In genomic region chr15:101014921-101015841, GRCh38 we compare ENCODE assay signal across 8 cellular contexts.
DNase-seq lines count a peak whose midpoint lies in the region; ATAC-seq and TF ChIP-seq lines count a peak whose summit lies in the region.

No MANE protein-coding gene starts in this region.

- H3K27ac Mint-ChIP-seq in CD14-positive monocyte, result no peak overlapping the region
- H3K27ac Mint-ChIP-seq in activated CD8-positive, alpha-beta memory T cell treated with anti-CD3 and anti-CD28 coated beads, Interleukin-2, amount 10 ng/mL, durations not matched to agents 7 days and 5 days, result no peak overlapping the region
- no peak overlapping the region for H3K27ac Mint-ChIP-seq in endothelial cell (ENCODE audit: unreplicated experiment)

- peak; percentile 62 for DNase-seq in CD14-positive monocyte (ENCODE audit: low spot score)
- peak; percentile 47 for DNase-seq in H4 (ENCODE audit: low spot score)
- DNase-seq in NCI-H460 (ENCODE audit: extremely low read depth, low read depth), result peak; percentile 53
- peak; percentile 76 for DNase-seq in activated CD8-positive, alpha-beta memory T cell treated with anti-CD3 and anti-CD28 coated beads, Interleukin-2, amount 10 ng/mL, durations not matched to agents 7 days and 5 days
- peak; percentile 76 for DNase-seq in endothelial cell (ENCODE audit: low spot score)
- DNase-seq in mucosa of descending colon, result peak in 2 of 3 donors; percentile 73 to 81
- DNase-seq in stimulated activated CD8-positive, alpha-beta memory T cell treated with anti-CD3 and anti-CD28 coated beads, Interleukin-4, amount 100 ng/mL, for 4 hours (ENCODE audit: low read depth in 2 of 2, low spot score in 1 of 2), result peak; percentile 21 to 50

- intact Hi-C loops in CD14-positive monocyte (cut with micrococcal nuclease), result loop anchor here (2.0 to 10.0 kb wide), 3 partner anchors 242 to 630 kb away; no protein-coding TSS in a partner anchor
- intact Hi-C loops in mucosa of descending colon (cut with DNase I, micrococcal nuclease), result loop anchor here in 1 of 2 donors (5.0 kb wide), 1 partner anchor 247 kb away; no protein-coding TSS in a partner anchor

- H3K4me3 Mint-ChIP-seq in CD14-positive monocyte (peak overlapping the region in 1 of 2 donors; percentile 21), endothelial cell (ENCODE audit: unreplicated experiment) (no peak overlapping the region)
- no peak overlapping the region for H3K4me3 Mint-ChIP-seq in activated CD8-positive, alpha-beta memory T cell treated with anti-CD3 and anti-CD28 coated beads, Interleukin-2, amount 10 ng/mL, durations not matched to agents 7 days and 5 days

- H3K4me1 ChIP-seq in mucosa of descending colon (ENCODE audit: low read depth), result no peaks in the 10 kb centered on the region

- H3K9me3 ChIP-seq in mucosa of descending colon, result no peaks in the 10 kb centered on the region

- CTCF ChIA-PET in activated CD8-positive, alpha-beta memory T cell treated with anti-CD3 and anti-CD28 coated beads, Interleukin-2, amount 10 ng/mL, durations not matched to agents 7 days and 5 days (lab: Charles Lee), result interaction anchor here (0.6 to 2.5 kb wide), 34 partner anchors 7 to 632 kb away, joined by 3 to 72 read pairs (median 4); partner anchors contain the start of genes CHSY1 and SNRPA1

- H3K4me1 Mint-ChIP-seq in CD14-positive monocyte (peaks cover 21% of the 10 kb centered on the region), endothelial cell (ENCODE audit: unreplicated experiment) (peaks cover 16% of the 10 kb centered on the region)
- H3K4me1 Mint-ChIP-seq in activated CD8-positive, alpha-beta memory T cell treated with anti-CD3 and anti-CD28 coated beads, Interleukin-2, amount 10 ng/mL, durations not matched to agents 7 days and 5 days, result no peaks in the 10 kb centered on the region

- H3K4me3 ChIP-seq in mucosa of descending colon, result no peak overlapping the region

- peak; percentile 94 for TF ChIP-seq CTCF in CD14-positive monocyte (IDR thresholded peaks at IDR 0.05)
- TF ChIP-seq CTCF in endothelial cell (IDR thresholded peaks at IDR 0.05; ENCODE audit: unreplicated experiment), result peak; percentile 85
- peak; percentile 63 for TF ChIP-seq CTCF in mucosa of descending colon (IDR thresholded peaks at IDR 0.05)

- no peaks in the 10 kb centered on the region for H3K36me3 ChIP-seq in mucosa of descending colon (ENCODE audit: low read depth)

- H3K9me3 Mint-ChIP-seq in CD14-positive monocyte, result peaks cover 0 to 3% (median 0%) of the 10 kb centered on the region in 7 donors
- H3K9me3 Mint-ChIP-seq in activated CD8-positive, alpha-beta memory T cell treated with anti-CD3 and anti-CD28 coated beads, Interleukin-2, amount 10 ng/mL, durations not matched to agents 7 days and 5 days (ENCODE audit: low read depth), result no peaks in the 10 kb centered on the region
- no peaks in the 10 kb centered on the region for H3K9me3 Mint-ChIP-seq in endothelial cell (ENCODE audit: unreplicated experiment)

- peak; percentile 76 for ATAC-seq in activated CD8-positive, alpha-beta memory T cell treated with anti-CD3 and anti-CD28 coated beads, Interleukin-2, amount 10 ng/mL, durations not matched to agents 7 days and 5 days
- ATAC-seq in mucosa of descending colon (peak; percentile 75), GM19467 (IDR thresholded peaks at IDR 0.05; ENCODE audit: unreplicated experiment) (no peak)

- H3K36me3 Mint-ChIP-seq in CD14-positive monocyte, result peaks cover 80 to 84% of the 10 kb centered on the region in 2 donors
- H3K36me3 Mint-ChIP-seq in activated CD8-positive, alpha-beta memory T cell treated with anti-CD3 and anti-CD28 coated beads, Interleukin-2, amount 10 ng/mL, durations not matched to agents 7 days and 5 days, result no peaks in the 10 kb centered on the region
- H3K36me3 Mint-ChIP-seq in endothelial cell (ENCODE audit: low read depth, unreplicated experiment), result no peaks in the 10 kb centered on the region

- H3K27me3 Mint-ChIP-seq in CD14-positive monocyte (ENCODE audit: low read depth in 3 of 3), result peaks cover 7 to 22% (median 14%) of the 10 kb centered on the region in 3 donors
- peaks cover 12% of the 10 kb centered on the region for H3K27me3 Mint-ChIP-seq in activated CD8-positive, alpha-beta memory T cell treated with anti-CD3 and anti-CD28 coated beads, Interleukin-2, amount 10 ng/mL, durations not matched to agents 7 days and 5 days
- H3K27me3 Mint-ChIP-seq in endothelial cell (ENCODE audit: unreplicated experiment), result peaks cover 8% of the 10 kb centered on the region
